2 cellular contexts compared by ENCODE assay signal in genomic region chr19:947090-947706, GRCh38.
TF ChIP-seq lines count a peak whose summit lies in the region.

No MANE protein-coding gene starts in this region.

TF ChIP-seq in GM12878, 131 proteins besides CTCF, POLR2A, EP300 and RAD21 (continues in another document):
- peak; percentile 50; the same call in 1 of the 2 replicates for TF ChIP-seq MLLT1 (IDR thresholded peaks at IDR 0.05)
- TF ChIP-seq YY1 (IDR thresholded peaks at IDR 0.05; ENCODE audit: low read depth, low read length): peak; percentile 57; the same call in 1 of the 2 replicates
- no peak for TF ChIP-seq RBBP5 (conservative IDR thresholded peaks at IDR 0.05)
- TF ChIP-seq SMC3 (IDR thresholded peaks at IDR 0.05; ENCODE audit: borderline replicate concordance, low read length): 0 out of 2 replicates have a peak, but pooled peaks have one; percentile 23
- TF ChIP-seq HDGF (IDR thresholded peaks at IDR 0.05): peak; percentile 45; the same call in 1 of the 2 replicates
- no peak for TF ChIP-seq BMI1 (IDR thresholded peaks at IDR 0.05; ENCODE audit: borderline replicate concordance)
- TF ChIP-seq RELB (IDR thresholded peaks at IDR 0.05; ENCODE audit: low read depth): no peak
- no peak for TF ChIP-seq RFX5 (IDR thresholded peaks at IDR 0.05; ENCODE audit: low read depth, low read length)
- TF ChIP-seq STAT1 (conservative IDR thresholded peaks at IDR 0.05): no peak
- TF ChIP-seq IKZF2 (IDR thresholded peaks at IDR 0.05): no peak
- no peak for TF ChIP-seq CHD2 (IDR thresholded peaks at IDR 0.05; ENCODE audit: borderline replicate concordance, low read depth, low read length)
- no peak for TF ChIP-seq NRF1 (conservative IDR thresholded peaks at IDR 0.05; ENCODE audit: low read depth, low read length)
- TF ChIP-seq CREB1 (IDR thresholded peaks at IDR 0.05; ENCODE audit: low read depth): peak; percentile 88
- TF ChIP-seq PKNOX1 (IDR thresholded peaks at IDR 0.05): peak; percentile 74
- no peak; the same call in 1 of the 2 replicates for TF ChIP-seq ZNF687 (IDR thresholded peaks at IDR 0.05)
- no peak for TF ChIP-seq MTA2 (IDR thresholded peaks at IDR 0.05; ENCODE audit: low read depth)
- TF ChIP-seq ATF2 (IDR thresholded peaks at IDR 0.05; ENCODE audit: low read length): no peak
- TF ChIP-seq ZNF217 (IDR thresholded peaks at IDR 0.05): peak; percentile 87

TF ChIP-seq in SK-N-SH, 30 proteins besides CTCF, POLR2A, EP300 and RAD21:
- TF ChIP-seq JUND (IDR thresholded peaks at IDR 0.05): no peak
- no peak for TF ChIP-seq NFIC (IDR thresholded peaks at IDR 0.05; ENCODE audit: borderline replicate concordance)
- TF ChIP-seq TEAD4 (IDR thresholded peaks at IDR 0.05; ENCODE audit: borderline replicate concordance, insufficient read depth): no peak
- no peak for TF ChIP-seq CHD2 (IDR thresholded peaks at IDR 0.05; ENCODE audit: low read length, partially characterized antibody)
- TF ChIP-seq RXRA (IDR thresholded peaks at IDR 0.05; ENCODE audit: borderline replicate concordance, low read depth): no peak
- no peak for TF ChIP-seq TCF12 (IDR thresholded peaks at IDR 0.05)
- no peak for TF ChIP-seq FOXM1 (IDR thresholded peaks at IDR 0.05; ENCODE audit: low read depth)
- no peak for TF ChIP-seq POLR2AphosphoS5 (IDR thresholded peaks at IDR 0.05; ENCODE audit: low read depth, low read length)
- no peak for TF ChIP-seq IRF3 (IDR thresholded peaks at IDR 0.05; ENCODE audit: low read depth, low read length)
- TF ChIP-seq EZH2phosphoT487 (IDR thresholded peaks at IDR 0.05; ENCODE audit: borderline replicate concordance, low read depth): no peak
- no peak for TF ChIP-seq MXI1 (IDR thresholded peaks at IDR 0.05; ENCODE audit: low read depth, low read length)
- TF ChIP-seq SIN3A (IDR thresholded peaks at IDR 0.05; ENCODE audit: borderline replicate concordance, low read depth, low read length): no peak
- no peak for TF ChIP-seq MEF2A (IDR thresholded peaks at IDR 0.05; ENCODE audit: borderline replicate concordance, low read depth)
- TF ChIP-seq RCOR1 (IDR thresholded peaks at IDR 0.05; ENCODE audit: low read length): no peak
- no peak for TF ChIP-seq NRF1 (IDR thresholded peaks at IDR 0.05; ENCODE audit: low read depth, low read length)
- TF ChIP-seq REST (IDR thresholded peaks at IDR 0.05; ENCODE audit: low read depth, low read length): no peak
- no peak for TF ChIP-seq ELF1 (IDR thresholded peaks at IDR 0.05)
- TF ChIP-seq RFX5 (IDR thresholded peaks at IDR 0.05; ENCODE audit: low read length): no peak
